Comparison of ENCODE assay signal across 9 cellular contexts in genomic region chr10:1715821-1716220, GRCh38. TPM values are rescaled to one million over a fixed set of nuclear protein-coding genes. Genes with fewer than 3 reads are reported as not detected.
DNase-seq lines count a peak whose midpoint lies in the region; ATAC-seq lines count a peak whose summit lies in the region.
"Had no signal": no experiment of that assay in that cellular context is flagged by ENCODE, and none has a peak within 500 bp of the region (broad histone marks: within the 10 kb centered on the region; RNA-seq: fewer than 3 reads in every experiment).

No MANE protein-coding gene starts in this region.

- H3K9me3 ChIP-seq in iPS-18a (ENCODE audit: control insufficient read depth, low read depth, low read length): no peaks in the 10 kb centered on the region

- peak overlapping the region; percentile 10 for H3K4me3 ChIP-seq in iPS-18a (ENCODE audit: low read length)

- no peaks in the 10 kb centered on the region for H3K27me3 ChIP-seq in iPS-18a (ENCODE audit: control insufficient read depth, insufficient read depth, low read length)

- DNase-seq in Right ventricle myocardium inferior (ENCODE audit: missing footprints): no peak
- no peak for DNase-seq in left cardiac atrium
- DNase-seq in NAMALWA (ENCODE audit: low spot score): peak; percentile 37
- no peak for DNase-seq in NCI-H446 (lab: John Stamatoyannopoulos, UW)
- DNase-seq in amniotic stem cell (lab: John Stamatoyannopoulos, UW): no peak
- DNase-seq in DMS153 treated with DMSO at 0.1 percent for 48 hours (lab: John Stamatoyannopoulos, UW; ENCODE audit: unreplicated experiment): no peak
- DNase-seq: OCI-M1 had no signal

- ATAC-seq in Right ventricle myocardium inferior: peak; percentile 16
- no peak for ATAC-seq in left cardiac atrium
- ATAC-seq in GM18519 (IDR thresholded peaks at IDR 0.05; ENCODE audit: low FRiP score, unreplicated experiment): no peak

- H3K27ac ChIP-seq in iPS-18a (ENCODE audit: low read length): no peak overlapping the region

- intact Hi-C loops in Right ventricle myocardium inferior (cut with DNase I): no loop called here
- intact Hi-C loops in left cardiac atrium (cut with DNase I): no loop called here

- H3K9ac ChIP-seq in iPS-18a (ENCODE audit: low read length): no peak overlapping the region

- H3K36me3 ChIP-seq in iPS-18a (ENCODE audit: control insufficient read depth, low read depth, low read length): no peaks in the 10 kb centered on the region

- peaks cover 15% of the 10 kb centered on the region for H3K4me1 ChIP-seq in iPS-18a (ENCODE audit: control insufficient read depth, low read depth, low read length)

RNA-seq across cellular contexts. Expression of gene ADARB2, which starts 21.5 kb away (rescaled TPM):
- total RNA-seq in Right ventricle myocardium inferior: 0.19 TPM
- under 1 TPM in 1 of 2 donors, not detected in 1; 0.27 TPM for total RNA-seq in left cardiac atrium
